8 cellular contexts compared by ENCODE assay signal in the genomic region with DNA sequence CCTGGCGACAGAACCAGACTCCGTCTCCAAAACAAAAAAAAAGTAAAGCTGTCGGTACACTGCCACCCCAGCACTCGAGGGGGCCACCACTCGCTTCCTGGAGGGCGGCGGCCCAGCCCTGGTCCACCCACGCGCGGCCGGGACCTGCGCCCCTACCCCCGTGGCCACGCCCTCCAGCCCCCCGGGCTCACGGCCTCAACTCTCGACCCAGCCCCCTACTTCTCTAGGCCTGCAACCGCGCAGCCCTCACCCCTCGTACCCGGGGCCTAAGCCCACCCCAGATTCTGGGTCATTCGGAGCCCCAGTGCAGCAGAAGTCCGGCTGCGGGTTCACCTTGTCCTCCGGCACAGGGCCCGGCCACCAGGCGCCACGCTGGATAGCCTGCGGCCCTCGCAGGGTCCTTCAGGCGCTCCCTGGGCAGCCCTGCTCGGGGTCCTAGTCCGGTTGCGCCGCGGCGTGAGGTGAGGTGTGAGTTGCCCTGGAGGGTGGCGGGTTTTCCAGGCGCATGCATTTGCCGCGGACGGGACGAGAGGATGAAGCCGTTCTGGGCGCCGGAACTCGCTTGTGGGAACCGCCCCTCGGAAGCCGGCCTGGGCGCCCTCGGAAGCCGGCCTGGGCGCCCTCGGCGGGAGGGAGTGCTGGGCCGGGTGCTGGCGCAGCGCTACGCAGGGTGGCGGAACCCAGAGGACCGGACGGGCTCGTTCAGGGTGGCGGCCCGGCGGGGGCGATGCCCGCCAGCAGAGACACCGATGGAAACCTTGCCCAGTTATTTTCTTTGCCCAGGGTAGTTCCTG. TPM values are rescaled to one million over a fixed set of nuclear protein-coding genes. Genes with fewer than 3 reads are reported as not detected.
DNase-seq lines count a peak whose midpoint lies in the region; ATAC-seq and TF ChIP-seq lines count a peak whose summit lies in the region.

A gene (minus strand): TSS at position 348 of the 794 bp plus-strand sequence.

- no peak for TF ChIP-seq POLR2A in breast epithelium (IDR thresholded peaks at IDR 0.05)

- peak within 1 kb of the TSS; percentile 97 for H3K27ac ChIP-seq in WERI-Rb-1
- H3K27ac ChIP-seq in breast epithelium = peak within 1 kb of the TSS; percentile 98 to 99
- H3K27ac ChIP-seq in iPS-20b (ENCODE audit: low read length) = no peak within 1 kb of the TSS
- peak within 1 kb of the TSS; percentile 87 to 100 (median 96) for H3K27ac ChIP-seq in skin epidermis

- H3K4me3 ChIP-seq in WERI-Rb-1 (ENCODE audit: low read depth, low read length) (peak within 1 kb of the TSS; percentile 76), breast epithelium (peak within 1 kb of the TSS; percentile 72 to 90 (median 85)), iPS-20b (ENCODE audit: low read length) (peak within 1 kb of the TSS; percentile 99), skin epidermis (peak within 1 kb of the TSS; percentile 50 to 81 (median 73))

- H3K27me3 ChIP-seq in WERI-Rb-1 (ENCODE audit: insufficient read depth, low read depth, severe bottlenecking) (no peaks in the 10 kb centered on the region), breast epithelium (no peaks in the 10 kb centered on the region), iPS-20b (ENCODE audit: insufficient read depth, low read length) (peaks cover 10% of the 10 kb centered on the region)

- peak within 1 kb of the TSS; percentile 92 for H3K9ac ChIP-seq in iPS-20b (ENCODE audit: low read depth, low read length)

- H3K36me3 ChIP-seq in WERI-Rb-1 (peaks cover 19% of the 10 kb centered on the region), breast epithelium (no peaks in the 10 kb centered on the region), iPS-20b (ENCODE audit: insufficient read depth, low read depth, low read length) (peaks cover 26% of the 10 kb centered on the region)

- intact Hi-C loops in breast epithelium (cut with DNase I; ENCODE audit: low total_unique reads) = no loop called here

- DNase-seq in 8988T (peak; percentile 83), NCI-H2227 (lab: John Stamatoyannopoulos, UW; ENCODE audit: unreplicated experiment) (peak; percentile 90), WERI-Rb-1 (peak; percentile 91), breast epithelium (ENCODE audit: low spot score in 2 of 2) (peak; percentile 80 to 95)

- TF ChIP-seq CTCF in WERI-Rb-1 (IDR thresholded peaks at IDR 0.05; ENCODE audit: low read depth, low read length) = no peak
- peak in 1 of 3 donors; percentile 12 for TF ChIP-seq CTCF in breast epithelium (IDR thresholded peaks at IDR 0.05)

- H3K4me1 ChIP-seq in breast epithelium (no peaks in the 10 kb centered on the region), iPS-20b (ENCODE audit: insufficient read depth, low read length) (no peaks in the 10 kb centered on the region)

- H3K9me3 ChIP-seq in WERI-Rb-1 (ENCODE audit: severe bottlenecking) = peaks cover 2% of the 10 kb centered on the region
- H3K9me3 ChIP-seq in breast epithelium = no peaks in the 10 kb centered on the region
- H3K9me3 ChIP-seq in iPS-20b (ENCODE audit: insufficient read depth, low read depth, low read length) = no peaks in the 10 kb centered on the region

- peak; percentile 68 for ATAC-seq in GM18861 (IDR thresholded peaks at IDR 0.05; ENCODE audit: unreplicated experiment)
- ATAC-seq in HG03139 (IDR thresholded peaks at IDR 0.05; ENCODE audit: unreplicated experiment) = peak; percentile 52

RNA-seq across cellular contexts. Expression of the gene that starts here (rescaled TPM):
- total RNA-seq in breast epithelium = 10 to 100 TPM; 24.6 to 38.5 (median 34.1) TPM
